ENCODE assay signal across 21 cellular contexts in genomic region chr2:96926236-96926635, GRCh38. TPM values are rescaled to one million over a fixed set of nuclear protein-coding genes. Genes with fewer than 3 reads are reported as not detected.
DNase-seq lines count a peak whose midpoint lies in the region; ATAC-seq and TF ChIP-seq lines count a peak whose summit lies in the region.
"Had no signal": no experiment of that assay in that cellular context is flagged by ENCODE, and none has a peak within 500 bp of the region (broad histone marks: within the 10 kb centered on the region; RNA-seq: fewer than 3 reads in every experiment).

No MANE protein-coding gene starts in this region.

- no peak overlapping the region for H3K4me3 Mint-ChIP-seq in activated naive CD8-positive, alpha-beta T cell
- no peak overlapping the region for H3K4me3 Mint-ChIP-seq in activated naive CD8-positive, alpha-beta T cell treated with anti-CD3 and anti-CD28 coated beads for 36 hours
- no peak overlapping the region for H3K4me3 Mint-ChIP-seq in HFFc6

- H3K27me3 ChIP-seq in layer of hippocampus (ENCODE audit: control insufficient read depth, insufficient read depth, low read length) = no peaks in the 10 kb centered on the region

- peak overlapping the region; percentile 93 for H3K27ac ChIP-seq in layer of hippocampus (ENCODE audit: low read depth, low read length)
- H3K27ac ChIP-seq: GM23248 had no signal

- intact Hi-C loops in posterior vena cava (cut with DNase I) = no loop called here

- no peak for TF ChIP-seq CTCF in HFFc6 (IDR thresholded peaks at IDR 0.05)

- no peaks in the 10 kb centered on the region for H3K27me3 Mint-ChIP-seq in activated naive CD8-positive, alpha-beta T cell
- no peaks in the 10 kb centered on the region for H3K27me3 Mint-ChIP-seq in activated naive CD8-positive, alpha-beta T cell treated with anti-CD3 and anti-CD28 coated beads for 36 hours
- H3K27me3 Mint-ChIP-seq in HFFc6 (ENCODE audit: insufficient read depth) = peaks cover 60% of the 10 kb centered on the region

- ATAC-seq in GM21515 (IDR thresholded peaks at IDR 0.05; ENCODE audit: unreplicated experiment) = no peak
- no peak for ATAC-seq in HG02759 (IDR thresholded peaks at IDR 0.05; ENCODE audit: unreplicated experiment)
- ATAC-seq: HCT116 had no signal

- H3K4me1 Mint-ChIP-seq in activated naive CD8-positive, alpha-beta T cell (ENCODE audit: low read depth) = peaks cover 43% of the 10 kb centered on the region
- H3K4me1 Mint-ChIP-seq in activated naive CD8-positive, alpha-beta T cell treated with anti-CD3 and anti-CD28 coated beads for 36 hours = peaks cover 33% of the 10 kb centered on the region
- peaks cover 10% of the 10 kb centered on the region; the same call in 1 of the 2 replicates for H3K4me1 Mint-ChIP-seq in HFFc6 (ENCODE audit: low read depth)

- H3K36me3 Mint-ChIP-seq in activated naive CD8-positive, alpha-beta T cell = no peaks in the 10 kb centered on the region
- H3K36me3 Mint-ChIP-seq in activated naive CD8-positive, alpha-beta T cell treated with anti-CD3 and anti-CD28 coated beads for 36 hours = no peaks in the 10 kb centered on the region
- H3K36me3 Mint-ChIP-seq in HFFc6 (ENCODE audit: low read depth) = no peaks in the 10 kb centered on the region

- DNase-seq in activated naive CD8-positive, alpha-beta T cell treated with anti-CD3 and anti-CD28 coated beads for 36 hours = no peak
- peak; percentile 38 for DNase-seq in posterior vena cava (ENCODE audit: low spot score)
- DNase-seq in midbrain (lab: John Stamatoyannopoulos, UW) = no peak
- DNase-seq in HFFc6 = no peak
- DNase-seq: 8988T, COR-L47, DMS 273 treated with DMSO at 0.1 percent for 48 hours, DND-41, GM23248, KBM-7, NCI-H1105, NCI-H1694, NCI-H2081 treated with DMSO at 0.1 percent for 48 hours, NCI-H510A, NCI-H774, Right ventricle myocardium superior had no signal

- peak overlapping the region; percentile 58 for H3K27ac Mint-ChIP-seq in activated naive CD8-positive, alpha-beta T cell
- no peak overlapping the region for H3K27ac Mint-ChIP-seq in activated naive CD8-positive, alpha-beta T cell treated with anti-CD3 and anti-CD28 coated beads for 36 hours
- no peak overlapping the region for H3K27ac Mint-ChIP-seq in HFFc6

- no peaks in the 10 kb centered on the region for H3K9me3 Mint-ChIP-seq in activated naive CD8-positive, alpha-beta T cell (ENCODE audit: low read depth)
- H3K9me3 Mint-ChIP-seq in activated naive CD8-positive, alpha-beta T cell treated with anti-CD3 and anti-CD28 coated beads for 36 hours = no peaks in the 10 kb centered on the region
- H3K9me3 Mint-ChIP-seq in HFFc6 = no peaks in the 10 kb centered on the region

RNA-seq across cellular contexts. Expression of gene SEMA4C, which starts 56.4 kb away (rescaled TPM):
- 1 to 10 TPM; 5.9 to 8.3 TPM for total RNA-seq in activated naive CD8-positive, alpha-beta T cell treated with anti-CD3 and anti-CD28 coated beads for 36 hours
- 10 to 100 TPM; 35.0 to 41.6 TPM for total RNA-seq in posterior vena cava
- total RNA-seq in HFFc6 (2021; fragmentation: NEBNext Ultra II Directional; extraction: Animal tissue kit (Norgen Biotek cat#: 25700)) = 10 to 100 TPM; 11.6 to 13.7 (median 12.7) TPM
